21 cellular contexts compared by ENCODE assay signal in the genomic region with DNA sequence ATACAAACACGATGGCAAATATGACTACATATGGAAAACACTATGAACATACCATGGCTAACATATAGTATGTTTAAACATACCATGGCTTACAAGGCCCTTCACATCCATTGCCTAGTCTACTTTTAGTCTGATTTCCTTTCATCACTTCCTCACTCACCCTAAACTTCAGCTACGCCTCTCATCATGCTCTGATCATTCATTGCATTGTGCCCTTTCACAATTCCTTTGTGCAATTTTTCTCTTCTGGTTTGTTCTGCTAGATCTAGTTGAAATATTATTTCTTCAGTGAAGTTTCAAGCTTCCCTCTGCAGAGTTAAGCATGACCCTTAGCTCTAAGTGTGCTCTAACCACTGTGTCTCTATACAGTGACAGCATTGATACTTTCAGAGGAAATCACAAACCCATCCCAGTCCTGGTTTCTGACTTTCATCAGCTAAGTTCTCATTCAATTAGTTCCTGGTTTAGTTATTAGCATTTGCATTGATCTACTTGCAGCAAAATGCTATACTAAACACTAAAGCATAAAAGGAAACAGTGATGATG.
DNase-seq lines count a peak whose midpoint lies in the region; ATAC-seq and TF ChIP-seq lines count a peak whose summit lies in the region.
"Had no signal": no experiment of that assay in that cellular context is flagged by ENCODE, and none has a peak within 500 bp of the region (broad histone marks: within the 10 kb centered on the region; RNA-seq: fewer than 3 reads in every experiment).

No MANE protein-coding gene starts in this region.

- H3K27ac ChIP-seq in neural progenitor cell, result no peak overlapping the region
- no peak overlapping the region for H3K27ac ChIP-seq in caudate nucleus (ENCODE audit: low read depth, low read length)
- H3K27ac ChIP-seq: A549, BLaER1, SJCRH30, stomach had no signal

- DNase-seq in CD1c-positive myeloid dendritic cell (ENCODE audit: extremely low spot score) (peak; percentile 7), MV-4-11 (lab: John Stamatoyannopoulos, UW) (peak; percentile 14), GM19240 (ENCODE audit: insufficient read length, low spot score) (no peak), neural progenitor cell (ENCODE audit: low spot score) (no peak), activated T-cell treated with anti-CD3 and anti-CD28 coated beads for 4 hours (no peak), caudate nucleus (lab: John Stamatoyannopoulos, UW) (no peak)
- DNase-seq: activated CD4-positive, alpha-beta T cell treated with anti-CD3 and anti-CD28 coated beads, Interleukin-2, amount 50 U/mL, for 48 hours; activated naive CD4-positive, alpha-beta T cell treated with Interleukin-2 at 50 U/mL for 16 hours; HCEC 1CT; Karpas-422; NCI-H1417; PC-3; SJCRH30; stimulated activated CD4-positive, alpha-beta T cell treated with anti-CD3 and anti-CD28 coated beads, Interleukin-1b, Interleukin-23, amount 100 ng/mL, for 48 hours; stomach had no signal

- no peaks in the 10 kb centered on the region for H4K20me1 ChIP-seq in neural progenitor cell (ENCODE audit: low read depth)
- H4K20me1 ChIP-seq: BLaER1 had no signal

- no peak overlapping the region for H2AFZ ChIP-seq in neural progenitor cell (replicated peaks)

- no peak overlapping the region for H3K4me3 Mint-ChIP-seq in neural progenitor cell
- H3K4me3 Mint-ChIP-seq: natural killer cell treated with Interleukin-12 subunit alpha and Interleukin-12 subunit beta and Interleukin-15 and Interleukin-18, amount 100 ng/mL, for 72 hours; WTC11 had no signal

- no peak overlapping the region for H3K4me2 ChIP-seq in neural progenitor cell
- H3K4me2 ChIP-seq: A549, BLaER1 had no signal

- H3K27me3 ChIP-seq in neural progenitor cell, result no peaks in the 10 kb centered on the region
- H3K27me3 ChIP-seq: BLaER1, SJCRH30 had no signal

- H3K9me3 ChIP-seq in neural progenitor cell (ENCODE audit: low read depth), result no peaks in the 10 kb centered on the region
- H3K9me3 ChIP-seq: A549, BLaER1, SJCRH30, stomach had no signal

- no peaks in the 10 kb centered on the region for H3K4me1 ChIP-seq in neural progenitor cell
- H3K4me1 ChIP-seq: A549, BLaER1, SJCRH30 had no signal

- no peaks in the 10 kb centered on the region for H3K36me3 ChIP-seq in neural progenitor cell
- H3K36me3 ChIP-seq: BLaER1, SJCRH30 had no signal

- no peaks in the 10 kb centered on the region for H3K79me2 ChIP-seq in neural progenitor cell (ENCODE audit: low read depth)

- ATAC-seq in GM19395 (IDR thresholded peaks at IDR 0.05; ENCODE audit: unreplicated experiment), result peak; percentile 75
- peak; percentile 48 for ATAC-seq in HG02884 (IDR thresholded peaks at IDR 0.05; ENCODE audit: unreplicated experiment)
- ATAC-seq: A549; natural killer cell treated with Interleukin-12 subunit alpha and Interleukin-12 subunit beta and Interleukin-15 and Interleukin-18, amount 100 ng/mL, for 72 hours; PC-3; WTC11 had no signal

- H3K27ac Mint-ChIP-seq in neural progenitor cell, result no peak overlapping the region
- H3K27ac Mint-ChIP-seq: natural killer cell treated with Interleukin-12 subunit alpha and Interleukin-12 subunit beta and Interleukin-15 and Interleukin-18, amount 100 ng/mL, for 72 hours; WTC11 had no signal

- H3K4me3 ChIP-seq in neural progenitor cell, result no peak overlapping the region
- H3K4me3 ChIP-seq: A549, BLaER1, SJCRH30, stomach had no signal

- TF ChIP-seq CTCF in neural progenitor cell (IDR thresholded peaks at IDR 0.05), result no peak

- H3K36me3 Mint-ChIP-seq in neural progenitor cell, result no peaks in the 10 kb centered on the region
- H3K36me3 Mint-ChIP-seq: natural killer cell treated with Interleukin-12 subunit alpha and Interleukin-12 subunit beta and Interleukin-15 and Interleukin-18, amount 100 ng/mL, for 72 hours; WTC11 had no signal

- no peak overlapping the region for H3K9ac ChIP-seq in neural progenitor cell
- H3K9ac ChIP-seq: BLaER1 had no signal

- H3K9me3 Mint-ChIP-seq in neural progenitor cell, result no peaks in the 10 kb centered on the region
- H3K9me3 Mint-ChIP-seq: natural killer cell treated with Interleukin-12 subunit alpha and Interleukin-12 subunit beta and Interleukin-15 and Interleukin-18, amount 100 ng/mL, for 72 hours; WTC11 had no signal

- H3K4me1 Mint-ChIP-seq in neural progenitor cell, result no peaks in the 10 kb centered on the region

- H3K27me3 Mint-ChIP-seq in neural progenitor cell (ENCODE audit: insufficient read depth, low read depth), result no peaks in the 10 kb centered on the region

- H3F3A ChIP-seq in neural progenitor cell (ENCODE audit: low read depth), result no peaks in the 10 kb centered on the region

Comparison
In these comparisons a context has a peak if more than half of its experiments do, and no peak if none do; other contexts are left out.
1. DNase-seq: peak in CD1c-positive myeloid dendritic cell (single experiment) and MV-4-11 (single experiment); none in GM19240 (single experiment), neural progenitor cell (single experiment), activated T-cell treated with anti-CD3 and anti-CD28 coated beads for 4 hours (single experiment) and caudate nucleus (0 of 61).